Comparison of ENCODE assay signal across 16 cellular contexts in the genomic region with DNA sequence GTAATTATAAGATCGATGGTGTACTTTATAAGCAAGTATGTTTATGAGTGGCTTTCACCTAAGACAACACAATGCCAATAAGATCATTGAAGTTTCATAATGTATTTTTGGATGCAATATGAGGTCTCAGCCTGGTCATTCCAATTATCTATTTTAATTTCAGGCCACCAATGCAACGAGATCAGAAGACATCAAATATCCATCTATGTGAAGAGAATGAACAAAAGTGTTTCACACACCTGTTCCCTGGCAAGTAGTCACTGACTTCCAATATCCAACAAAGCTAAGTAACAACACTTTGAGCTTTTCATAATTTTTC. TPM values are rescaled to one million over a fixed set of nuclear protein-coding genes. Genes with fewer than 3 reads are reported as not detected.
DNase-seq lines count a peak whose midpoint lies in the region; TF ChIP-seq lines count a peak whose summit lies in the region.
"Had no signal": no experiment of that assay in that cellular context is flagged by ENCODE, and none has a peak within 500 bp of the region (broad histone marks: within the 10 kb centered on the region; RNA-seq: fewer than 3 reads in every experiment).

No MANE protein-coding gene starts in this region.

- H3K9me3 ChIP-seq in spleen = no peaks in the 10 kb centered on the region
- H3K9me3 ChIP-seq: SK-N-SH had no signal

- intact Hi-C loops in spleen (cut with DNase I; ENCODE audit: low total_unique reads) = no loop called here

- H3K27ac ChIP-seq in 22Rv1 = no peak overlapping the region
- no peak overlapping the region for H3K27ac ChIP-seq in RWPE1
- H3K27ac ChIP-seq in spleen = no peak overlapping the region
- H3K27ac ChIP-seq: HL-60 had no signal

- CTCF ChIA-PET in RWPE1 (lab: Yijun Ruan, JAX) = interaction anchor here (0.5 to 0.7 kb wide), 2 partner anchors 99 to 352 kb away, joined by 3 read pairs; no protein-coding TSS in a partner anchor

- H3K4me3 Mint-ChIP-seq in HFFc6 (no peak overlapping the region), mesothelial cell of epicardium (no peak overlapping the region)

- no peak overlapping the region for H3K4me3 ChIP-seq in spleen

- DNase-seq in HFFc6 (no peak), RWPE1 (ENCODE audit: low spot score) (no peak), mesothelial cell of epicardium (ENCODE audit: low spot score in 2 of 2, unreplicated experiment in 2 of 2) (no peak), NCI-H187 (lab: John Stamatoyannopoulos, UW) (no peak), spleen (no peak), NCI-H2081 (lab: John Stamatoyannopoulos, UW) (no peak)
- DNase-seq: C1 segment of cervical spinal cord, DMS79, SK-N-SH had no signal

- H3K4me1 ChIP-seq in spleen = no peaks in the 10 kb centered on the region

- H3K27me3 ChIP-seq in spleen (replicated peaks in 1 of 7) = peaks cover 0 to 5% (median 0%) of the 10 kb centered on the region in 7 donors

- no peaks in the 10 kb centered on the region for H3K36me3 ChIP-seq in spleen

- TF ChIP-seq POLR2A in spleen (IDR thresholded peaks at IDR 0.05) = no peak

- no peaks in the 10 kb centered on the region for H3K36me3 Mint-ChIP-seq in HFFc6 (ENCODE audit: low read depth)
- H3K36me3 Mint-ChIP-seq in mesothelial cell of epicardium = no peaks in the 10 kb centered on the region

- WGBS in spleen, 5 donors = 35 to 54% (median 42%) methylated on average over 2 of the region's 2 CpGs

- peaks cover 64% of the 10 kb centered on the region for H3K4me1 Mint-ChIP-seq in HFFc6 (ENCODE audit: low read depth)
- H3K4me1 Mint-ChIP-seq in mesothelial cell of epicardium = peaks cover 68% of the 10 kb centered on the region

- H3K27ac Mint-ChIP-seq in HFFc6 (no peak overlapping the region), mesothelial cell of epicardium (peak overlapping the region; percentile 15)

- H3K9me3 Mint-ChIP-seq in HFFc6 = no peaks in the 10 kb centered on the region
- H3K9me3 Mint-ChIP-seq in mesothelial cell of epicardium = no peaks in the 10 kb centered on the region

- H3K27me3 Mint-ChIP-seq in HFFc6 (ENCODE audit: insufficient read depth) = no peaks in the 10 kb centered on the region
- H3K27me3 Mint-ChIP-seq in mesothelial cell of epicardium (ENCODE audit: low read depth) = no peaks in the 10 kb centered on the region

- POLR2A ChIA-PET in RWPE1 (lab: Yijun Ruan, JAX; ENCODE audit: low non-redundant PET) = no interaction called here

- TF ChIP-seq CTCF in 22Rv1 (IDR thresholded peaks at IDR 0.05) = peak; percentile 46
- peak; percentile 60 for TF ChIP-seq CTCF in HFFc6 (IDR thresholded peaks at IDR 0.05)
- peak; percentile 53 for TF ChIP-seq CTCF in RWPE1 (conservative IDR thresholded peaks at IDR 0.05; ENCODE audit: low read depth)
- TF ChIP-seq CTCF in mesothelial cell of epicardium (IDR thresholded peaks at IDR 0.05; ENCODE audit: unreplicated experiment) = no peak
- peak in 1 of 11 experiments; percentile 15 for TF ChIP-seq CTCF in spleen (IDR thresholded peaks at IDR 0.05 in 8 of 11, conservative IDR thresholded peaks at IDR 0.05 in 3 of 11)

RNA-seq across cellular contexts. Expression of gene TMCO5A, which starts 53.6 kb away (rescaled TPM):
- total RNA-seq in HFFc6 (2021; fragmentation: NEBNext Ultra II Directional; extraction: Animal tissue kit (Norgen Biotek cat#: 25700)) = not detected
- total RNA-seq in mesothelial cell of epicardium = not detected in 3 replicates
- not detected for total RNA-seq in spleen
- not detected for polyA plus RNA-seq in spleen
- total RNA-seq: A172, HepG2, HT-29, RPMI7951 had no signal
- polyA plus RNA-seq: AG04450, HepG2, SK-N-SH had no signal
